ENCODE assay signal across 19 cellular contexts in the genomic region with DNA sequence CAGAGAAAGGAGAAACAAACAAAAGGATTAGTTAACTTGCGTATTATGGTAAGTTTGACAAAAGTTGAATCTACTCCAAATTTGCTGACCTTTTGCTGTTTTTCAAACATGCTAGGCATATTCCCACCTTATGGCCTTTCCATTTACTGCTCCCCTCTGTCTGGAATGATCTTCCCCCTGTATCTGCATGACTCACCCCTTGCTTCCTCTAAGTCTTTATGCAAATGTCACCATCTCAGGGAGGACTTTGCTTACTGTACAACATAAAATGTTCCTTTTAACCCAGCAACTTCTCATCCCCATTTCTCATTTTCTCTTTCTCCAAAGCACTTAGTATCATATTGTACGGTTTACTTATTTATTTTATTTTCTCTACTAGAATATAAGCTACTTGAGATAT.
DNase-seq lines count a peak whose midpoint lies in the region; ATAC-seq and TF ChIP-seq lines count a peak whose summit lies in the region.
"Had no signal": no experiment of that assay in that cellular context is flagged by ENCODE, and none has a peak within 500 bp of the region (broad histone marks: within the 10 kb centered on the region; RNA-seq: fewer than 3 reads in every experiment).

No MANE protein-coding gene starts in this region.

- no peak overlapping the region for H3K4me3 Mint-ChIP-seq in WTC11
- H3K4me3 Mint-ChIP-seq: IgD-negative memory B cell; memory B cell; naive thymus-derived CD8-positive, alpha-beta T cell had no signal

- H3K27me3 ChIP-seq in brain microvascular endothelial cell (replicated peaks) (no peaks in the 10 kb centered on the region), kidney epithelial cell (ENCODE audit: control insufficient read depth, insufficient read depth, low read length) (no peaks in the 10 kb centered on the region), esophagus squamous epithelium (no peaks in the 10 kb centered on the region)

- H3K4me3 ChIP-seq in brain microvascular endothelial cell (ENCODE audit: low read depth, low read length) (no peak overlapping the region), kidney epithelial cell (ENCODE audit: low read depth, low read length) (no peak overlapping the region), esophagus squamous epithelium (no peak overlapping the region)
- H3K4me3 ChIP-seq: GM12878 had no signal

- no peaks in the 10 kb centered on the region for H3K27me3 Mint-ChIP-seq in WTC11 (ENCODE audit: low read depth)

- no peak overlapping the region for H3K27ac ChIP-seq in brain microvascular endothelial cell
- no peak overlapping the region for H3K27ac ChIP-seq in esophagus squamous epithelium
- H3K27ac ChIP-seq in substantia nigra (ENCODE audit: low read depth, low read length, poor library complexity, severe bottlenecking): no peak overlapping the region
- H3K27ac ChIP-seq: epithelial cell of prostate had no signal

- H3K4me1 ChIP-seq in esophagus squamous epithelium: peaks cover 0 to 8% (median 0%) of the 10 kb centered on the region in 3 donors

- in situ Hi-C loops in brain microvascular endothelial cell (cut with HindIII; ENCODE audit: low pct_ligation_motif_present, low sequenced_read_pairs): no loop called here

- no peak for ATAC-seq in WTC11
- ATAC-seq: GM12878; naive thymus-derived CD8-positive, alpha-beta T cell had no signal

- TF ChIP-seq CTCF in brain microvascular endothelial cell (IDR thresholded peaks at IDR 0.05; ENCODE audit: low read depth, low read length, missing control alignments) (no peak), kidney epithelial cell (IDR thresholded peaks at IDR 0.05; ENCODE audit: insufficient read depth, low read length, poor library complexity, severe bottlenecking) (no peak), esophagus squamous epithelium (IDR thresholded peaks at IDR 0.05) (no peak), WTC11 (IDR thresholded peaks at IDR 0.05) (no peak)

- no peaks in the 10 kb centered on the region for H3K36me3 ChIP-seq in brain microvascular endothelial cell (replicated peaks)
- no peaks in the 10 kb centered on the region for H3K36me3 ChIP-seq in kidney epithelial cell (ENCODE audit: control insufficient read depth, insufficient read depth, low read length)
- H3K36me3 ChIP-seq in esophagus squamous epithelium: no peaks in the 10 kb centered on the region

- H3K9me3 ChIP-seq in esophagus squamous epithelium: no peaks in the 10 kb centered on the region

- no peaks in the 10 kb centered on the region for H3K36me3 Mint-ChIP-seq in WTC11
- H3K36me3 Mint-ChIP-seq: IgD-negative memory B cell; memory B cell; naive thymus-derived CD8-positive, alpha-beta T cell had no signal

- POLR2A ChIA-PET in WTC11 (lab: Charles Lee): no interaction called here

- no peak for TF ChIP-seq POLR2A in esophagus squamous epithelium (IDR thresholded peaks at IDR 0.05)

- H3K27ac Mint-ChIP-seq in WTC11: no peak overlapping the region
- H3K27ac Mint-ChIP-seq: IgD-negative memory B cell; memory B cell; naive thymus-derived CD8-positive, alpha-beta T cell had no signal

- WGBS in esophagus squamous epithelium, 2 donors: 42 to 70% methylated on average over 2 of the region's 2 CpGs

- DNase-seq in Daoy (ENCODE audit: low read depth) (peak; percentile 17), LHCN-M2 (ENCODE audit: low read depth) (peak; percentile 32), brain microvascular endothelial cell (peak; percentile 20), kidney epithelial cell (ENCODE audit: low read depth) (peak; percentile 12), COLO668 (lab: John Stamatoyannopoulos, UW; ENCODE audit: unreplicated experiment) (no peak), esophagus squamous epithelium (lab: John Stamatoyannopoulos, UW) (no peak), WTC11 (ENCODE audit: low spot score) (no peak), substantia nigra (lab: John Stamatoyannopoulos, UW) (no peak)
- DNase-seq: activated CD4-positive, alpha-beta T cell treated with anti-CD3 and anti-CD28 coated beads, Interleukin-2, amount 50 U/mL, for 1 hour; activated gamma-delta T cell; GDM1; naive thymus-derived CD8-positive, alpha-beta T cell; NCI-H187 treated with DMSO at 0.1 percent for 48 hours; NCI-H446; stimulated activated CD4-positive, alpha-beta T cell treated with anti-CD3 and anti-CD28 coated beads, Interleukin-2, amount 100 ng/mL, for 48 hours had no signal

- CTCF ChIA-PET in WTC11 (lab: Charles Lee): interaction anchor here (1.7 kb wide), 1 partner anchor 209 kb away, joined by 8 read pairs; no protein-coding TSS in a partner anchor

- intact Hi-C loops in esophagus squamous epithelium (cut with DNase I): no loop called here

- peaks cover 5% of the 10 kb centered on the region for H3K4me1 Mint-ChIP-seq in WTC11
- H3K4me1 Mint-ChIP-seq: memory B cell had no signal

- H3K9me3 Mint-ChIP-seq in WTC11: no peaks in the 10 kb centered on the region
- H3K9me3 Mint-ChIP-seq: memory B cell; naive thymus-derived CD8-positive, alpha-beta T cell had no signal

TF ChIP-seq in WTC11, 78 proteins besides CTCF, POLR2A, EP300 and RAD21:
- TF ChIP-seq, protein P1, sequence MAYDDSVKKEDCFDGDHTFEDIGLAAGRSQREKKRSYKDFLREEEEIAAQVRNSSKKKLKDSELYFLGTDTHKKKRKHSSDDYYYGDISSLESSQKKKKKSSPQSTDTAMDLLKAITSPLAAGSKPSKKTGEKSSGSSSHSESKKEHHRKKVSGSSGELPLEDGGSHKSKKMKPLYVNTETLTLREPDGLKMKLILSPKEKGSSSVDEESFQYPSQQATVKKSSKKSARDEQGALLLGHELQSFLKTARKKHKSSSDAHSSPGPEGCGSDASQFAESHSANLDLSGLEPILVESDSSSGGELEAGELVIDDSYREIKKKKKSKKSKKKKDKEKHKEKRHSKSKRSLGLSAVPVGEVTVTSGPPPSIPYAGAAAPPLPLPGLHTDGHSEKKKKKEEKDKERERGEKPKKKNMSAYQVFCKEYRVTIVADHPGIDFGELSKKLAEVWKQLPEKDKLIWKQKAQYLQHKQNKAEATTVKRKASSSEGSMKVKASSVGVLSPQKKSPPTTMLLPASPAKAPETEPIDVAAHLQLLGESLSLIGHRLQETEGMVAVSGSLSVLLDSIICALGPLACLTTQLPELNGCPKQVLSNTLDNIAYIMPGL (CRISPR knock-in tag; IDR thresholded peaks at IDR 0.05): no peak
- TF ChIP-seq TEAD1 (CRISPR knock-in tag; IDR thresholded peaks at IDR 0.05): no peak
- TF ChIP-seq, protein P2, sequence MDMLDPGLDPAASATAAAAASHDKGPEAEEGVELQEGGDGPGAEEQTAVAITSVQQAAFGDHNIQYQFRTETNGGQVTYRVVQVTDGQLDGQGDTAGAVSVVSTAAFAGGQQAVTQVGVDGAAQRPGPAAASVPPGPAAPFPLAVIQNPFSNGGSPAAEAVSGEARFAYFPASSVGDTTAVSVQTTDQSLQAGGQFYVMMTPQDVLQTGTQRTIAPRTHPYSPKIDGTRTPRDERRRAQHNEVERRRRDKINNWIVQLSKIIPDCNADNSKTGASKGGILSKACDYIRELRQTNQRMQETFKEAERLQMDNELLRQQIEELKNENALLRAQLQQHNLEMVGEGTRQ (CRISPR knock-in tag; IDR thresholded peaks at IDR 0.05): no peak
- TF ChIP-seq, protein P3, sequence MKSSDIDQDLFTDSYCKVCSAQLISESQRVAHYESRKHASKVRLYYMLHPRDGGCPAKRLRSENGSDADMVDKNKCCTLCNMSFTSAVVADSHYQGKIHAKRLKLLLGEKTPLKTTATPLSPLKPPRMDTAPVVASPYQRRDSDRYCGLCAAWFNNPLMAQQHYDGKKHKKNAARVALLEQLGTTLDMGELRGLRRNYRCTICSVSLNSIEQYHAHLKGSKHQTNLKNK (CRISPR knock-in tag; IDR thresholded peaks at IDR 0.05): no peak
- no peak for TF ChIP-seq FOXK1 (CRISPR knock-in tag; IDR thresholded peaks at IDR 0.05)
- TF ChIP-seq, protein P4, sequence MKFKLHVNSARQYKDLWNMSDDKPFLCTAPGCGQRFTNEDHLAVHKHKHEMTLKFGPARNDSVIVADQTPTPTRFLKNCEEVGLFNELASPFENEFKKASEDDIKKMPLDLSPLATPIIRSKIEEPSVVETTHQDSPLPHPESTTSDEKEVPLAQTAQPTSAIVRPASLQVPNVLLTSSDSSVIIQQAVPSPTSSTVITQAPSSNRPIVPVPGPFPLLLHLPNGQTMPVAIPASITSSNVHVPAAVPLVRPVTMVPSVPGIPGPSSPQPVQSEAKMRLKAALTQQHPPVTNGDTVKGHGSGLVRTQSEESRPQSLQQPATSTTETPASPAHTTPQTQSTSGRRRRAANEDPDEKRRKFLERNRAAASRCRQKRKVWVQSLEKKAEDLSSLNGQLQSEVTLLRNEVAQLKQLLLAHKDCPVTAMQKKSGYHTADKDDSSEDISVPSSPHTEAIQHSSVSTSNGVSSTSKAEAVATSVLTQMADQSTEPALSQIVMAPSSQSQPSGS (CRISPR knock-in tag; IDR thresholded peaks at IDR 0.05; ENCODE audit: borderline replicate concordance, low read depth): no peak
- TF ChIP-seq NR3C1 (CRISPR knock-in tag; conservative IDR thresholded peaks at IDR 0.05; ENCODE audit: low read depth): no peak

Comparison
In these comparisons a context has a peak if more than half of its experiments do, and no peak if none do; other contexts are left out.
1. DNase-seq: peak in Daoy (single experiment), LHCN-M2 (single experiment), brain microvascular endothelial cell (single experiment) and kidney epithelial cell (single experiment); none in COLO668 (single experiment), esophagus squamous epithelium (single experiment), WTC11 (single experiment) and substantia nigra (0 of 49).